Comparison of ENCODE assay signal across 16 cellular contexts in the genomic region with DNA sequence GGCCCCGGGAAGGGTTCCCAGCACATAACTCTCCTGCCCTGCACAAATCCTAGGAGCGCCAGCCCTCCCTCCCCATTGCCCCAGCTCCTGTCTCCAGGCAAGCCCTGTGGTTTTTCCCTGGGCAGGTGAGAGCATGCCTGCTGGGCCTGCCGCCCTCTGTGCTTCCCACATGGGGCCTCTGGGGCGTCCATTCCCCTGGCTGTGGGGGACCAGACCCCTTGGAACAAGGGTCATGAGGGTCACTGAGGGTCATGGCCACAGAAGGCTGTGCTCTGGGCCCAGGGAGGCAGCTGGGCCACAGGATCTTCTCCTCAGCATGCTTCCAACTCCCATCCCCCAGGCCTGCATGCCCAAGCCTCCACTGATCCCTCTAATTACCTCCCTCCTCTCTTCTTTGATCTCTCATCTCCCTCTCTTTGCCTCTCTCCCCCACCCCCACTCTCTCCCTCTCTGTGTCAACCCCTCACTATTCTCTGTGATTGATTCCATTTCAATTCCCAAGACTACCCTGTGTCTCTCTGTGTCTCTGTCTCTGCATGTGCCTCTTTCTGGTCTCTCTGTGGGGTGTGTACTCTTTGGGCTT. TPM values are rescaled to one million over a fixed set of nuclear protein-coding genes. Genes with fewer than 3 reads are reported as not detected.
DNase-seq lines count a peak whose midpoint lies in the region; ATAC-seq and TF ChIP-seq lines count a peak whose summit lies in the region.
"Had no signal": no experiment of that assay in that cellular context is flagged by ENCODE, and none has a peak within 500 bp of the region (broad histone marks: within the 10 kb centered on the region; RNA-seq: fewer than 3 reads in every experiment).

No MANE protein-coding gene starts in this region.

- no peak overlapping the region for H3K4me3 Mint-ChIP-seq in CD4-positive, alpha-beta T cell
- H3K4me3 Mint-ChIP-seq: activated CD4-positive, alpha-beta T cell treated with anti-CD3 and anti-CD28 coated beads for 36 hours had no signal

- peaks cover 55% of the 10 kb centered on the region for H3K36me3 ChIP-seq in NT2/D1 (ENCODE audit: insufficient read depth, insufficient read length, low read length)
- H3K36me3 ChIP-seq: thyroid gland had no signal

- no peaks in the 10 kb centered on the region for H3K36me3 Mint-ChIP-seq in CD4-positive, alpha-beta T cell (ENCODE audit: low read depth)

- H3K27me3 Mint-ChIP-seq in CD4-positive, alpha-beta T cell = peaks cover 44% of the 10 kb centered on the region

- no peaks in the 10 kb centered on the region for H3K9me3 Mint-ChIP-seq in CD4-positive, alpha-beta T cell
- H3K9me3 Mint-ChIP-seq: activated T-helper 2 cell treated with anti-CD3 and anti-CD28 coated beads, Interferon-gamma antibody, Interleukin-2, Interleukin-4, amounts not matched to agents 10 μg/mL and 5 μg/mL and 100 μg/mL, durations not matched to agents 14 hours and 24 hours and 36 hours had no signal

- DNase-seq in NCI-H187 (lab: John Stamatoyannopoulos, UW) = peak; percentile 46 to 49
- no peak for DNase-seq in NCI-H187 treated with DMSO at 0.1 percent for 48 hours (lab: John Stamatoyannopoulos, UW)
- DNase-seq in NT2/D1 (ENCODE audit: low read depth, low spot score) = no peak
- DNase-seq in retina = peak; percentile 62
- DNase-seq in activated T-cell treated with anti-CD3 and anti-CD28 coated beads for 4 hours = no peak
- DNase-seq in GDM1 (lab: John Stamatoyannopoulos, UW) = no peak
- no peak for DNase-seq in CD4-positive, alpha-beta T cell
- DNase-seq: activated CD4-positive, alpha-beta T cell treated with anti-CD3 and anti-CD28 coated beads for 36 hours; hippocampal formation; NCI-H146; T-helper 1 cell; thyroid gland had no signal

- TF ChIP-seq CTCF in CD4-positive, alpha-beta T cell (IDR thresholded peaks at IDR 0.05) = no peak

- no peaks in the 10 kb centered on the region for H3K27me3 ChIP-seq in NT2/D1 (ENCODE audit: insufficient read depth, insufficient read length)
- peaks cover 11% of the 10 kb centered on the region for H3K27me3 ChIP-seq in CD4-positive, alpha-beta T cell (ENCODE audit: control insufficient read depth, insufficient read depth, low read length)
- H3K27me3 ChIP-seq: thyroid gland had no signal

- intact Hi-C loops in CD4-positive, alpha-beta T cell (cut with DNase I, micrococcal nuclease) = no loop called here

- H3K4me1 Mint-ChIP-seq in CD4-positive, alpha-beta T cell (ENCODE audit: low read depth) = peaks cover 6% of the 10 kb centered on the region
- H3K4me1 Mint-ChIP-seq: activated CD4-positive, alpha-beta T cell treated with anti-CD3 and anti-CD28 coated beads for 36 hours had no signal

- CTCF ChIA-PET in CD4-positive, alpha-beta T cell (lab: Charles Lee) = no interaction called here

- peaks cover 30% of the 10 kb centered on the region for H3K4me1 ChIP-seq in NT2/D1 (ENCODE audit: insufficient read depth, insufficient read length)
- H3K4me1 ChIP-seq: thyroid gland had no signal

- H3K9me3 ChIP-seq in NT2/D1 (ENCODE audit: insufficient read depth, low read length) (no peaks in the 10 kb centered on the region), iPS-18c (ENCODE audit: control insufficient read depth, insufficient read depth, low read length) (no peaks in the 10 kb centered on the region)
- no peaks in the 10 kb centered on the region for H3K9me3 ChIP-seq in CD4-positive, alpha-beta T cell (ENCODE audit: control insufficient read depth, low read length)
- H3K9me3 ChIP-seq: thyroid gland had no signal

- no peak overlapping the region for H3K27ac ChIP-seq in CD4-positive, alpha-beta T cell (ENCODE audit: low read depth, low read length)
- H3K27ac ChIP-seq: thyroid gland had no signal

- H3K27ac Mint-ChIP-seq in CD4-positive, alpha-beta T cell = no peak overlapping the region
- H3K27ac Mint-ChIP-seq: activated CD4-positive, alpha-beta T cell treated with anti-CD3 and anti-CD28 coated beads for 36 hours; activated T-helper 2 cell treated with anti-CD3 and anti-CD28 coated beads, Interferon-gamma antibody, Interleukin-2, Interleukin-4, amounts not matched to agents 10 μg/mL and 5 μg/mL and 100 μg/mL, durations not matched to agents 14 hours and 24 hours and 36 hours; progenitor cell of endocrine pancreas had no signal

- no peak overlapping the region for H3K4me3 ChIP-seq in NT2/D1 (ENCODE audit: insufficient read length, low read depth)
- H3K4me3 ChIP-seq in iPS-18c (ENCODE audit: insufficient read depth, low read depth, low read length) = peak overlapping the region; percentile 24; the same call in 1 of the 2 replicates
- H3K4me3 ChIP-seq: thyroid gland had no signal

- H3K9ac ChIP-seq in NT2/D1 (ENCODE audit: insufficient read length, low read depth) = peak overlapping the region; percentile 17

- ATAC-seq in CD4-positive, alpha-beta T cell (ENCODE audit: poor library complexity) = no peak
- ATAC-seq: activated CD4-positive, alpha-beta T cell treated with anti-CD3 and anti-CD28 coated beads for 36 hours had no signal

- POLR2A ChIA-PET in CD4-positive, alpha-beta T cell (lab: Charles Lee) = no interaction called here

RNA-seq across cellular contexts. Expression of gene MDFI, which starts 6.1 kb away (rescaled TPM):
- not detected for total RNA-seq in CD4-positive, alpha-beta T cell
- total RNA-seq: A172; activated CD4-positive, alpha-beta T cell treated with anti-CD3 and anti-CD28 coated beads for 36 hours; activated T-helper 2 cell treated with anti-CD3 and anti-CD28 coated beads, Interferon-gamma antibody, Interleukin-2, Interleukin-4, amounts not matched to agents 10 μg/mL and 5 μg/mL and 100 μg/mL, durations not matched to agents 14 hours and 24 hours and 36 hours had no signal

Comparison
In these comparisons a context has a peak if more than half of its experiments do, and no peak if none do; other contexts are left out.
1. DNase-seq: peak in NCI-H187 (2 of 2) and retina (single experiment); none in NCI-H187 treated with DMSO at 0.1 percent for 48 hours (single experiment), NT2/D1 (single experiment), activated T-cell treated with anti-CD3 and anti-CD28 coated beads for 4 hours (single experiment), GDM1 (single experiment) and CD4-positive, alpha-beta T cell (0 of 10).